ENCODE assay signal across 1 cellular context in genomic region chr1:31759266-31760023, GRCh38.
TF ChIP-seq lines count a peak whose summit lies in the region.

No MANE protein-coding gene starts in this region.

TF ChIP-seq in H1, 55 proteins besides CTCF, POLR2A, EP300 and RAD21:
- TF ChIP-seq SIX5 (IDR thresholded peaks at IDR 0.05; ENCODE audit: low read depth, low read length) (no peak), CHD1 (IDR thresholded peaks at IDR 0.05; ENCODE audit: low read depth, low read length) (no peak), GABPA (IDR thresholded peaks at IDR 0.05; ENCODE audit: borderline replicate concordance, insufficient read depth, low read length) (no peak), TEAD4 (IDR thresholded peaks at IDR 0.05; ENCODE audit: low read depth, low read length) (no peak)
TF ChIP-seq in H1: peak in this region for 0.
